Comparison of ENCODE assay signal across 17 cellular contexts in the genomic region with DNA sequence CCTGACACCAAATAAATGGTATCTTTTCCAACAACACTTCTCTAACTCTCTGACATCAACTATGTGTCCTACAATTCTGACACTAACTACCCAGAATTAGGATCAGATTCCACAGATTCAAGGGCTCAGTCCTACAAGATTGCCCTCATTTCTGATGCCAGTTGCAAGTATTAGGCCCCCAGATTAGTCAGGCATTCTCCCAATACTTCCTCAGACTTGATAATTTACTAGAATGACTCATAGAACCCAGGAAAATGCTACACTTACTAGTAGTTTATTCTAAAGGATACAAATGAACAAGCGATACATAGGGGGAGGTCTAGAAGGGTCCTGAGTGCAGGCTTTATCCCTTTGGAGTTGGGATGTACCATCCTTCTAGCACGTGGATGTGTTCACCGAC. TPM values are rescaled to one million over a fixed set of nuclear protein-coding genes. Genes with fewer than 3 reads are reported as not detected.
DNase-seq lines count a peak whose midpoint lies in the region; ATAC-seq and TF ChIP-seq lines count a peak whose summit lies in the region.
"Had no signal": no experiment of that assay in that cellular context is flagged by ENCODE, and none has a peak within 500 bp of the region (broad histone marks: within the 10 kb centered on the region; RNA-seq: fewer than 3 reads in every experiment).

No MANE protein-coding gene starts in this region.

- TF ChIP-seq POLR2A in testis (IDR thresholded peaks at IDR 0.05): no peak

- WGBS in testis, 2 donors: 88 to 96% methylated on average over 3 of the region's 3 CpGs

- no peak for ATAC-seq in GM18502 (IDR thresholded peaks at IDR 0.05; ENCODE audit: poor library complexity, unreplicated experiment)
- ATAC-seq: CD8-positive, alpha-beta T cell had no signal

- intact Hi-C loops in testis (cut with DNase I; ENCODE audit: low total_unique reads): no loop called here

- no peak overlapping the region for H3K4me3 ChIP-seq in SJSA1
- no peak overlapping the region for H3K4me3 ChIP-seq in fibroblast of mammary gland (ENCODE audit: control insufficient read depth, low read depth, low read length)
- no peak overlapping the region for H3K4me3 ChIP-seq in testis
- H3K4me3 ChIP-seq: BLaER1 had no signal

- DNase-seq in ELR (ENCODE audit: low read depth) (peak; percentile 63), SJSA1 (ENCODE audit: low read depth in 1 of 2, low spot score in 2 of 2) (peak in 1 of 2 experiments; percentile 37), fibroblast of mammary gland (ENCODE audit: low read depth) (peak; percentile 31), NCI-H526 treated with DMSO at 0.1 percent for 48 hours (lab: John Stamatoyannopoulos, UW) (no peak), testis (no peak), germinal center (ENCODE audit: low spot score) (no peak)
- DNase-seq: CD8-positive, alpha-beta T cell; H7; Karpas-422; NCI-H1105; NCI-H1694 treated with DMSO at 0.1 percent for 48 hours; NCI-H446 treated with DMSO at 0.1 percent for 48 hours; NCI-H748 treated with DMSO at 0.1 percent for 48 hours; OCI-M1; RPMI8226 had no signal

- TF ChIP-seq CTCF in fibroblast of mammary gland (conservative IDR thresholded peaks at IDR 0.05; ENCODE audit: control insufficient read depth, insufficient read depth, low read depth, low read length) (no peak), testis (IDR thresholded peaks at IDR 0.05) (no peak)

- H3K4me1 ChIP-seq in SJSA1 (replicated peaks) (peaks cover 52% of the 10 kb centered on the region), testis (no peaks in the 10 kb centered on the region)
- H3K4me1 ChIP-seq: BLaER1 had no signal

- H3K9me3 ChIP-seq in SJSA1 (replicated peaks): no peaks in the 10 kb centered on the region
- H3K9me3 ChIP-seq in testis: no peaks in the 10 kb centered on the region
- H3K9me3 ChIP-seq: BLaER1 had no signal

- H3K36me3 ChIP-seq in SJSA1: peaks cover 15% of the 10 kb centered on the region
- H3K36me3 ChIP-seq in testis (ENCODE audit: low read depth, missing control alignments): no peaks in the 10 kb centered on the region

- H3K27ac ChIP-seq in SJSA1 (peak overlapping the region; percentile 65), testis (no peak overlapping the region)
- H3K27ac ChIP-seq: BLaER1 had no signal

- H3K27me3 ChIP-seq in SJSA1 (replicated peaks) (no peaks in the 10 kb centered on the region), testis (no peaks in the 10 kb centered on the region)
- H3K27me3 ChIP-seq: BLaER1 had no signal

RNA-seq across cellular contexts. Expression of a gene that starts 8.5 kb away (rescaled TPM):
- total RNA-seq in SJSA1 (2014; rRNA removed; shearing (Covaris generic)): 25.9 and 33.4 TPM in 2 replicates
- total RNA-seq in testis: 10 to 100 TPM in 1 of 2 donors, 1 to 10 TPM in 1; 9.3 to 11.5 TPM
- 4.0 TPM for polyA plus RNA-seq in testis (ENCODE audit: insufficient read depth, low read depth, low replicate concordance)

Comparison
In these comparisons a context has a peak if more than half of its experiments do, and no peak if none do; other contexts are left out.
1. DNase-seq: peak in ELR (single experiment) and fibroblast of mammary gland (single experiment); none in NCI-H526 treated with DMSO at 0.1 percent for 48 hours (single experiment), testis (single experiment) and germinal center (single experiment).